ENCODE assay signal across 9 cellular contexts in genomic region chr18:55202232-55202917, GRCh38.
"Had no signal": no experiment of that assay in that cellular context is flagged by ENCODE, and none has a peak within 500 bp of the region (broad histone marks: within the 10 kb centered on the region; RNA-seq: fewer than 3 reads in every experiment).

No MANE protein-coding gene starts in this region.

- H3K4me3 Mint-ChIP-seq: HFFc6 had no signal

- H3K36me3 ChIP-seq: HAP-1 had no signal

- H3K4me2 ChIP-seq: KMS-11 had no signal

- H3K27ac ChIP-seq: HL-60, KMS-11 had no signal

- H3K4me3 ChIP-seq: HAP-1 had no signal

- DNase-seq: GOT3, H7, HFFc6, IMR-90, KBM-7 had no signal

- H3K9me3 ChIP-seq: HAP-1 had no signal

- ATAC-seq: HCT116 had no signal

- H3K4me1 ChIP-seq: HAP-1 had no signal

- H3K9ac ChIP-seq: KMS-11 had no signal

- H3K27ac Mint-ChIP-seq: HFFc6 had no signal
